23 cellular contexts compared by ENCODE assay signal in the genomic region with DNA sequence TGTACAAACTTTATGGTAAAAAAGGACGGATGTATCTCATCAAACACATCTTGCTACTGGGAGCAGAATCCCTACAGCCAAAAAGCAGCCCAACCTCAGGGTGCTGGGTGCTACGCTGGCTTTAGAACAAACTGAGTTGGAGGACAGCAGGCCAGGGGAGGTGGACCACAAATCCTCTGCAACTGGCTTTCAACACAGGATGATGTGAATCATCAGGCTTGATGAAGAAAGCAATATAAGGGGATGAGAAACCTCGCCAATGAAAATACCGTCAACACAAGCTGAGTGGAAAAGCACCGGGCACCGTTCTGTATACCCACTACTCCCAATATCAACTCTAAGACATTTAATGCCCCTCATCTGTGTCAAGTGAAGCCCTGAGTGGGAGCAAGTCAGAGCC. TPM values are rescaled to one million over a fixed set of nuclear protein-coding genes. Genes with fewer than 3 reads are reported as not detected.
"Had no signal": no experiment of that assay in that cellular context is flagged by ENCODE, and none has a peak within 500 bp of the region (broad histone marks: within the 10 kb centered on the region; RNA-seq: fewer than 3 reads in every experiment).

No MANE protein-coding gene starts in this region.

- H3K27me3 Mint-ChIP-seq: effector memory CD8-positive, alpha-beta T cell; naive thymus-derived CD4-positive, alpha-beta T cell; type B pancreatic cell had no signal

- H3K27me3 ChIP-seq: esophagus muscularis mucosa, heart right ventricle, right lobe of liver had no signal

- H3K9me3 Mint-ChIP-seq: effector memory CD8-positive, alpha-beta T cell; naive thymus-derived CD4-positive, alpha-beta T cell; nephron progenitor cell; type B pancreatic cell had no signal

- H3K9me3 ChIP-seq: esophagus muscularis mucosa, heart right ventricle, psoas muscle, right lobe of liver had no signal

- DNase-seq: effector memory CD8-positive, alpha-beta T cell; foreskin melanocyte; heart right ventricle; hypothalamus; islet precursor cell; mammary epithelial cell; naive thymus-derived CD4-positive, alpha-beta T cell; nephron progenitor cell; psoas muscle; retina; right lobe of liver; small intestine; stimulated activated CD4-positive, alpha-beta T cell treated with anti-CD3 and anti-CD28 coated beads, Interleukin-12 subunit alpha, Interleukin-12 subunit beta, amount 100 ng/mL, for 4 hours; stimulated activated naive CD4-positive, alpha-beta T cell treated with Interleukin-2 at 50 U/mL for 16 hours had no signal

- H3K4me3 Mint-ChIP-seq: effector memory CD8-positive, alpha-beta T cell; naive thymus-derived CD4-positive, alpha-beta T cell; nephron progenitor cell; type B pancreatic cell had no signal

- FAIRE-seq: small intestine, urothelium cell line had no signal

- H3K4me1 ChIP-seq: esophagus muscularis mucosa, heart right ventricle, psoas muscle, right lobe of liver had no signal

- H3K4me1 Mint-ChIP-seq: nephron progenitor cell had no signal

- H3K4me3 ChIP-seq: esophagus muscularis mucosa, heart right ventricle, psoas muscle, right lobe of liver had no signal

- H3K27ac ChIP-seq: epithelial cell of prostate, esophagus muscularis mucosa, heart right ventricle, psoas muscle, right lobe of liver had no signal

- ATAC-seq: effector memory CD8-positive, alpha-beta T cell; heart right ventricle; left lobe of liver; naive thymus-derived CD4-positive, alpha-beta T cell; psoas muscle had no signal

- H3K27ac Mint-ChIP-seq: effector memory CD8-positive, alpha-beta T cell; nephron progenitor cell; type B pancreatic cell had no signal

RNA-seq across cellular contexts. Expression of a gene that starts 14.3 kb away (rescaled TPM):
- total RNA-seq: heart right ventricle; left lobe of liver; mesenteric fat pad; mononuclear cell; naive thymus-derived CD4-positive, alpha-beta T cell had no signal

RNA-seq across cellular contexts. Expression of a gene that starts 21.8 kb away (rescaled TPM):
- total RNA-seq: mammary epithelial cell had no signal

RNA-seq across cellular contexts. Expression of a gene that starts 28.7 kb away (rescaled TPM):
- total RNA-seq: lower leg skin; mammary epithelial cell; mesenteric fat pad; mononuclear cell; naive thymus-derived CD4-positive, alpha-beta T cell; omental fat pad had no signal
